In the genomic region with DNA sequence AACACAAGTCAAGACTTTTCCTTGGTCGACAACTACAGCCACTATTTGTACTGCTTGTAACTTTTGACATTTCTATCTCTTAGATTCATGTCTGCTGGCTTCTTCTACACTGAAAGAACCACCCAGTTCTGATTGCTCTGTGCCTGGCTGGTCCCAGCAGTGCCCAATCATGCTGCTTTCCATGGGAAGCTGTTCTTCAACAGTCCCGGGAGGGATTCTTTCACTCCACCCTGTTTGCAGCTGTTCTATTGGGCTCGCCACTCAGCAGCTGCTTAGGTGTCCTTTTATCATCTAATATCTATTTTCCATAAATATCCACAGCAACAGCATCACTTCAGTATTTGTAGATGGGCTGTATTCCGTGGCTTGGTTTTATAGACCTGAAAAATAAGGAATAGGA, we compare ENCODE assay signal across 30 cellular contexts.
"Had no signal": no experiment of that assay in that cellular context is flagged by ENCODE, and none has a peak within 500 bp of the region (broad histone marks: within the 10 kb centered on the region; RNA-seq: fewer than 3 reads in every experiment).

No MANE protein-coding gene starts in this region.

- H3K4me3 Mint-ChIP-seq: immature natural killer cell; mesothelial cell of epicardium; naive thymus-derived CD8-positive, alpha-beta T cell; nephron progenitor cell; neural progenitor cell; stimulated activated memory B cell treated with anti-CD40 and anti-IgM and Interleukin-4, amounts not matched to agents 10 μg/mL and 1 μg/mL and 100 μg/mL, for 72 hours; stimulated activated naive CD8-positive, alpha-beta T cell treated with anti-CD3 and anti-CD28 coated beads, Interleukin-15, amount 100 ng/mL, for 72 hours had no signal

- H3K27me3 Mint-ChIP-seq: stimulated activated memory B cell treated with anti-CD40 and anti-IgM and Interleukin-4, amounts not matched to agents 10 μg/mL and 1 μg/mL and 100 μg/mL, for 72 hours had no signal

- H3K27me3 ChIP-seq: heart left ventricle, neural progenitor cell, neutrophil, right atrium auricular region, right lobe of liver, tibial nerve, upper lobe of left lung, vagina had no signal

- DNase-seq: heart left ventricle; hypothalamus; immature natural killer cell; kidney; left colon; left ventricle myocardium inferior; mesendoderm; naive thymus-derived CD8-positive, alpha-beta T cell; nephron progenitor cell; occipital lobe; psoas muscle; right lobe of liver; small intestine; stimulated activated CD4-positive, alpha-beta T cell treated with anti-CD3 and anti-CD28 coated beads, Interleukin-1b, Interleukin-23, amount 100 ng/mL, for 48 hours; stimulated activated CD4-positive, alpha-beta T cell treated with anti-CD3 and anti-CD28 coated beads, Interleukin-2, amount 100 ng/mL, for 48 hours; stimulated activated CD4-positive, alpha-beta T cell treated with anti-CD3 and anti-CD28 coated beads, Interleukin-4, amount 100 ng/mL, for 4 hours; stimulated activated CD8-positive, alpha-beta memory T cell treated with anti-CD3 and anti-CD28 coated beads, Interleukin-4, amount 100 ng/mL, for 48 hours; stimulated activated naive CD4-positive, alpha-beta T cell treated with Interleukin-2 at 50 U/mL for 16 hours; stimulated activated naive CD8-positive, alpha-beta T cell treated with anti-CD3 and anti-CD28 coated beads, Interleukin-15, amount 100 ng/mL, for 72 hours; substantia nigra; upper lobe of left lung had no signal

- H3K9ac ChIP-seq: neural progenitor cell, parathyroid adenoma had no signal

- ATAC-seq: heart left ventricle; left colon; naive thymus-derived CD8-positive, alpha-beta T cell; psoas muscle; right lobe of liver; stimulated activated memory B cell treated with anti-CD40 and anti-IgM and Interleukin-4, amounts not matched to agents 10 μg/mL and 1 μg/mL and 100 μg/mL, for 72 hours; stimulated activated naive CD8-positive, alpha-beta T cell treated with anti-CD3 and anti-CD28 coated beads, Interleukin-15, amount 100 ng/mL, for 72 hours had no signal

- H3K4me1 Mint-ChIP-seq: immature natural killer cell; naive thymus-derived CD8-positive, alpha-beta T cell; neural progenitor cell; stimulated activated memory B cell treated with anti-CD40 and anti-IgM and Interleukin-4, amounts not matched to agents 10 μg/mL and 1 μg/mL and 100 μg/mL, for 72 hours; stimulated activated naive CD8-positive, alpha-beta T cell treated with anti-CD3 and anti-CD28 coated beads, Interleukin-15, amount 100 ng/mL, for 72 hours had no signal

- H3K27ac Mint-ChIP-seq: immature natural killer cell; mesothelial cell of epicardium; naive thymus-derived CD8-positive, alpha-beta T cell; nephron progenitor cell; neural progenitor cell; stimulated activated memory B cell treated with anti-CD40 and anti-IgM and Interleukin-4, amounts not matched to agents 10 μg/mL and 1 μg/mL and 100 μg/mL, for 72 hours; stimulated activated naive CD8-positive, alpha-beta T cell treated with anti-CD3 and anti-CD28 coated beads, Interleukin-15, amount 100 ng/mL, for 72 hours had no signal

- H3K9me3 ChIP-seq: heart left ventricle, left ventricle myocardium inferior, neutrophil, psoas muscle, right atrium auricular region, right lobe of liver, tibial nerve, upper lobe of left lung, vagina had no signal

- H3K4me1 ChIP-seq: heart left ventricle, left ventricle myocardium inferior, neural progenitor cell, parathyroid adenoma, psoas muscle, right atrium auricular region, right lobe of liver, tibial nerve, upper lobe of left lung, vagina had no signal

- H3K9me3 Mint-ChIP-seq: naive thymus-derived CD8-positive, alpha-beta T cell; stimulated activated memory B cell treated with anti-CD40 and anti-IgM and Interleukin-4, amounts not matched to agents 10 μg/mL and 1 μg/mL and 100 μg/mL, for 72 hours; stimulated activated naive CD8-positive, alpha-beta T cell treated with anti-CD3 and anti-CD28 coated beads, Interleukin-15, amount 100 ng/mL, for 72 hours had no signal

- H3K79me2 ChIP-seq: parathyroid adenoma had no signal

- H3K4me3 ChIP-seq: heart left ventricle, left ventricle myocardium inferior, lung, neural progenitor cell, psoas muscle, right atrium auricular region, right lobe of liver, tibial nerve, upper lobe of left lung, vagina had no signal

- H2AFZ ChIP-seq: neural progenitor cell, parathyroid adenoma had no signal

- H3K27ac ChIP-seq: heart left ventricle, left ventricle myocardium inferior, neural progenitor cell, neutrophil, parathyroid adenoma, psoas muscle, right atrium auricular region, right lobe of liver, tibial nerve, upper lobe of left lung, vagina had no signal

- H3K4me2 ChIP-seq: neural progenitor cell had no signal

- H3K36me3 ChIP-seq: heart left ventricle, left ventricle myocardium inferior, neural progenitor cell, neutrophil, right atrium auricular region, right lobe of liver, tibial nerve, upper lobe of left lung, vagina had no signal

- H3K36me3 Mint-ChIP-seq: immature natural killer cell; mesothelial cell of epicardium; naive thymus-derived CD8-positive, alpha-beta T cell; neural progenitor cell; stimulated activated memory B cell treated with anti-CD40 and anti-IgM and Interleukin-4, amounts not matched to agents 10 μg/mL and 1 μg/mL and 100 μg/mL, for 72 hours had no signal
